Comparison of ENCODE assay signal across 1 cellular context in genomic region chr17:19992803-19993713, GRCh38.
TF ChIP-seq lines count a peak whose summit lies in the region.

No MANE protein-coding gene starts in this region.

TF ChIP-seq in HEK293, 187 proteins besides CTCF, POLR2A, EP300 and RAD21 (continued from another document and continues in another):
- no peak for TF ChIP-seq ZNF280C (tag by site-specific recombination; IDR thresholded peaks at IDR 0.05)
- TF ChIP-seq, protein P1, sequence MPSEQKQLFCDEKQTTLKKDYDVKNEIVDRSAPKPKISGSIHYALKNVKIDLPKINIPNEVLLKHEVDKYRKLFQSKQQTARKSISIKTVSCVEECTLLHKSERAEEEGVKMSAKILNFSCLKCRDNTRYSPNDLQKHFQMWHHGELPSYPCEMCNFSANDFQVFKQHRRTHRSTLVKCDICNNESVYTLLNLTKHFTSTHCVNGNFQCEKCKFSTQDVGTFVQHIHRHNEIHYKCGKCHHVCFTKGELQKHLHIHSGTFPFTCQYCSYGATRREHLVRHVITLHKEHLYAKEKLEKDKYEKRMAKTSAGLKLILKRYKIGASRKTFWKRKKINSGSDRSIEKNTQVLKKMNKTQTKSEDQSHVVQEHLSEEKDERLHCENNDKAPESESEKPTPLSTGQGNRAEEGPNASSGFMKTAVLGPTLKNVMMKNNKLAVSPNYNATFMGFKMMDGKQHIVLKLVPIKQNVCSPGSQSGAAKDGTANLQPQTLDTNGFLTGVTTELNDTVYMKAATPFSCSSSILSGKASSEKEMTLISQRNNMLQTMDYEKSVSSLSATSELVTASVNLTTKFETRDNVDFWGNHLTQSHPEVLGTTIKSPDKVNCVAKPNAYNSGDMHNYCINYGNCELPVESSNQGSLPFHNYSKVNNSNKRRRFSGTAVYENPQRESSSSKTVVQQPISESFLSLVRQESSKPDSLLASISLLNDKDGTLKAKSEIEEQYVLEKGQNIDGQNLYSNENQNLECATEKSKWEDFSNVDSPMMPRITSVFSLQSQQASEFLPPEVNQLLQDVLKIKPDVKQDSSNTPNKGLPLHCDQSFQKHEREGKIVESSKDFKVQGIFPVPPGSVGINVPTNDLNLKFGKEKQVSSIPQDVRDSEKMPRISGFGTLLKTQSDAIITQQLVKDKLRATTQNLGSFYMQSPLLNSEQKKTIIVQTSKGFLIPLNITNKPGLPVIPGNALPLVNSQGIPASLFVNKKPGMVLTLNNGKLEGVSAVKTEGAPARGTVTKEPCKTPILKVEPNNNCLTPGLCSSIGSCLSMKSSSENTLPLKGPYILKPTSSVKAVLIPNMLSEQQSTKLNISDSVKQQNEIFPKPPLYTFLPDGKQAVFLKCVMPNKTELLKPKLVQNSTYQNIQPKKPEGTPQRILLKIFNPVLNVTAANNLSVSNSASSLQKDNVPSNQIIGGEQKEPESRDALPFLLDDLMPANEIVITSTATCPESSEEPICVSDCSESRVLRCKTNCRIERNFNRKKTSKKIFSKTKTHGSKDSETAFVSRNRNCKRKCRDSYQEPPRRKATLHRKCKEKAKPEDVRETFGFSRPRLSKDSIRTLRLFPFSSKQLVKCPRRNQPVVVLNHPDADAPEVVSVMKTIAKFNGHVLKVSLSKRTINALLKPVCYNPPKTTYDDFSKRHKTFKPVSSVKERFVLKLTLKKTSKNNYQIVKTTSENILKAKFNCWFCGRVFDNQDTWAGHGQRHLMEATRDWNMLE (tag by site-specific recombination; conservative IDR thresholded peaks at IDR 0.05; ENCODE audit: low read depth): no peak
- TF ChIP-seq ZFP37 (tag by site-specific recombination; IDR thresholded peaks at IDR 0.05): no peak
- no peak for TF ChIP-seq ZNF658 (tag by site-specific recombination; IDR thresholded peaks at IDR 0.05)
- TF ChIP-seq ZNF132 (tag by site-specific recombination; IDR thresholded peaks at IDR 0.05; ENCODE audit: borderline replicate concordance): no peak
- peak; percentile 36; the same call in 1 of the 2 replicates for TF ChIP-seq ZNF843 (tag by site-specific recombination; IDR thresholded peaks at IDR 0.05)
- no peak for TF ChIP-seq KLF7 (tag by site-specific recombination; IDR thresholded peaks at IDR 0.05; ENCODE audit: borderline replicate concordance)
- TF ChIP-seq ZNF10 (tag by site-specific recombination; IDR thresholded peaks at IDR 0.05): 0 out of 2 replicates have a peak, but pooled peaks have one; percentile 39
- TF ChIP-seq ZNF629 (tag by site-specific recombination; IDR thresholded peaks at IDR 0.05): 0 out of 2 replicates have a peak, but pooled peaks have one; percentile 36
- TF ChIP-seq ZNF558 (tag by site-specific recombination; IDR thresholded peaks at IDR 0.05): peak; percentile 75
- TF ChIP-seq ZEB2 (tag by site-specific recombination; IDR thresholded peaks at IDR 0.05): peak; percentile 93
- no peak for TF ChIP-seq GLI2 (tag by site-specific recombination; IDR thresholded peaks at IDR 0.05; ENCODE audit: borderline replicate concordance, low read depth)
- no peak for TF ChIP-seq ZNF621 (tag by site-specific recombination; IDR thresholded peaks at IDR 0.05)
- TF ChIP-seq, protein P2, sequence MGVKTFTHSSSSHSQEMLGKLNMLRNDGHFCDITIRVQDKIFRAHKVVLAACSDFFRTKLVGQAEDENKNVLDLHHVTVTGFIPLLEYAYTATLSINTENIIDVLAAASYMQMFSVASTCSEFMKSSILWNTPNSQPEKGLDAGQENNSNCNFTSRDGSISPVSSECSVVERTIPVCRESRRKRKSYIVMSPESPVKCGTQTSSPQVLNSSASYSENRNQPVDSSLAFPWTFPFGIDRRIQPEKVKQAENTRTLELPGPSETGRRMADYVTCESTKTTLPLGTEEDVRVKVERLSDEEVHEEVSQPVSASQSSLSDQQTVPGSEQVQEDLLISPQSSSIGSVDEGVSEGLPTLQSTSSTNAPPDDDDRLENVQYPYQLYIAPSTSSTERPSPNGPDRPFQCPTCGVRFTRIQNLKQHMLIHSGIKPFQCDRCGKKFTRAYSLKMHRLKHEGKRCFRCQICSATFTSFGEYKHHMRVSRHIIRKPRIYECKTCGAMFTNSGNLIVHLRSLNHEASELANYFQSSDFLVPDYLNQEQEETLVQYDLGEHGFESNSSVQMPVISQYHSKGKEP (tag by site-specific recombination; IDR thresholded peaks at IDR 0.05): peak; percentile 79; the same call in 1 of the 2 replicates
- TF ChIP-seq, protein P3, sequence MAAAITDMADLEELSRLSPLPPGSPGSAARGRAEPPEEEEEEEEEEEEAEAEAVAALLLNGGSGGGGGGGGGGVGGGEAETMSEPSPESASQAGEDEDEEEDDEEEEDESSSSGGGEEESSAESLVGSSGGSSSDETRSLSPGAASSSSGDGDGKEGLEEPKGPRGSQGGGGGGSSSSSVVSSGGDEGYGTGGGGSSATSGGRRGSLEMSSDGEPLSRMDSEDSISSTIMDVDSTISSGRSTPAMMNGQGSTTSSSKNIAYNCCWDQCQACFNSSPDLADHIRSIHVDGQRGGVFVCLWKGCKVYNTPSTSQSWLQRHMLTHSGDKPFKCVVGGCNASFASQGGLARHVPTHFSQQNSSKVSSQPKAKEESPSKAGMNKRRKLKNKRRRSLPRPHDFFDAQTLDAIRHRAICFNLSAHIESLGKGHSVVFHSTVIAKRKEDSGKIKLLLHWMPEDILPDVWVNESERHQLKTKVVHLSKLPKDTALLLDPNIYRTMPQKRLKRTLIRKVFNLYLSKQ (tag by site-specific recombination; IDR thresholded peaks at IDR 0.05; ENCODE audit: borderline replicate concordance): no peak
- TF ChIP-seq ZFP69B (tag by site-specific recombination; IDR thresholded peaks at IDR 0.05): 0 out of 2 replicates have a peak, but pooled peaks have one; percentile 35
- TF ChIP-seq ZNF174 (tag by site-specific recombination; IDR thresholded peaks at IDR 0.05): no peak
- TF ChIP-seq ZNF600 (tag by site-specific recombination; IDR thresholded peaks at IDR 0.05): peak; percentile 80
- no peak for TF ChIP-seq ZNF701 (tag by site-specific recombination; IDR thresholded peaks at IDR 0.05)
- TF ChIP-seq ZNF133 (tag by site-specific recombination; IDR thresholded peaks at IDR 0.05): no peak
- TF ChIP-seq ZNF704 (tag by site-specific recombination; IDR thresholded peaks at IDR 0.05): no peak
- TF ChIP-seq GFI1B (tag by site-specific recombination; IDR thresholded peaks at IDR 0.05): no peak
- no peak for TF ChIP-seq ZNF513 (tag by site-specific recombination; IDR thresholded peaks at IDR 0.05)
- peak; percentile 84 for TF ChIP-seq ZBTB26 (tag by site-specific recombination; optimal IDR thresholded peaks at IDR 0.05)
- TF ChIP-seq ZFP41 (tag by site-specific recombination; IDR thresholded peaks at IDR 0.05; ENCODE audit: borderline replicate concordance): no peak
- no peak for TF ChIP-seq HOXC10 (CRISPR knock-in tag; IDR thresholded peaks at IDR 0.05)
- TF ChIP-seq, protein P4, sequence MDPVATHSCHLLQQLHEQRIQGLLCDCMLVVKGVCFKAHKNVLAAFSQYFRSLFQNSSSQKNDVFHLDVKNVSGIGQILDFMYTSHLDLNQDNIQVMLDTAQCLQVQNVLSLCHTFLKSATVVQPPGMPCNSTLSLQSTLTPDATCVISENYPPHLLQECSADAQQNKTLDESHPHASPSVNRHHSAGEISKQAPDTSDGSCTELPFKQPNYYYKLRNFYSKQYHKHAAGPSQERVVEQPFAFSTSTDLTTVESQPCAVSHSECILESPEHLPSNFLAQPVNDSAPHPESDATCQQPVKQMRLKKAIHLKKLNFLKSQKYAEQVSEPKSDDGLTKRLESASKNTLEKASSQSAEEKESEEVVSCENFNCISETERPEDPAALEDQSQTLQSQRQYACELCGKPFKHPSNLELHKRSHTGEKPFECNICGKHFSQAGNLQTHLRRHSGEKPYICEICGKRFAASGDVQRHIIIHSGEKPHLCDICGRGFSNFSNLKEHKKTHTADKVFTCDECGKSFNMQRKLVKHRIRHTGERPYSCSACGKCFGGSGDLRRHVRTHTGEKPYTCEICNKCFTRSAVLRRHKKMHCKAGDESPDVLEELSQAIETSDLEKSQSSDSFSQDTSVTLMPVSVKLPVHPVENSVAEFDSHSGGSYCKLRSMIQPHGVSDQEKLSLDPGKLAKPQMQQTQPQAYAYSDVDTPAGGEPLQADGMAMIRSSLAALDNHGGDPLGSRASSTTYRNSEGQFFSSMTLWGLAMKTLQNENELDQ (tag by site-specific recombination; IDR thresholded peaks at IDR 0.05; ENCODE audit: low read depth): no peak
- TF ChIP-seq, protein P5, sequence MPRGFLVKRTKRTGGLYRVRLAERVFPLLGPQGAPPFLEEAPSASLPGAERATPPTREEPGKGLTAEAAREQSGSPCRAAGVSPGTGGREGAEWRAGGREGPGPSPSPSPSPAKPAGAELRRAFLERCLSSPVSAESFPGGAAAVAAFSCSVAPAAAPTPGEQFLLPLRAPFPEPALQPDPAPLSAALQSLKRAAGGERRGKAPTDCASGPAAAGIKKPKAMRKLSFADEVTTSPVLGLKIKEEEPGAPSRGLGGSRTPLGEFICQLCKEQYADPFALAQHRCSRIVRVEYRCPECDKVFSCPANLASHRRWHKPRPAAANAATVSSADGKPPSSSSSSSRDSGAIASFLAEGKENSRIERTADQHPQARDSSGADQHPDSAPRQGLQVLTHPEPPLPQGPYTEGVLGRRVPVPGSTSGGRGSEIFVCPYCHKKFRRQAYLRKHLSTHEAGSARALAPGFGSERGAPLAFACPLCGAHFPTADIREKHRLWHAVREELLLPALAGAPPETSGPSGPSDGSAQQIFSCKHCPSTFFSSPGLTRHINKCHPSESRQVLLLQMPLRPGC (tag by site-specific recombination; IDR thresholded peaks at IDR 0.05): 0 out of 2 replicates have a peak, but pooled peaks have one; percentile 58
- peak; percentile 74 for TF ChIP-seq ZBTB8A (tag by site-specific recombination; IDR thresholded peaks at IDR 0.05)
- TF ChIP-seq, protein P6, sequence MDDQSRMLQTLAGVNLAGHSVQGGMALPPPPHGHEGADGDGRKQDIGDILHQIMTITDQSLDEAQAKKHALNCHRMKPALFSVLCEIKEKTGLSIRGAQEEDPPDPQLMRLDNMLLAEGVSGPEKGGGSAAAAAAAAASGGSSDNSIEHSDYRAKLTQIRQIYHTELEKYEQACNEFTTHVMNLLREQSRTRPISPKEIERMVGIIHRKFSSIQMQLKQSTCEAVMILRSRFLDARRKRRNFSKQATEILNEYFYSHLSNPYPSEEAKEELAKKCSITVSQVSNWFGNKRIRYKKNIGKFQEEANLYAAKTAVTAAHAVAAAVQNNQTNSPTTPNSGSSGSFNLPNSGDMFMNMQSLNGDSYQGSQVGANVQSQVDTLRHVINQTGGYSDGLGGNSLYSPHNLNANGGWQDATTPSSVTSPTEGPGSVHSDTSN (CRISPR knock-in tag; IDR thresholded peaks at IDR 0.05): no peak
- TF ChIP-seq ZSCAN18 (tag by site-specific recombination; IDR thresholded peaks at IDR 0.05): no peak
- no peak for TF ChIP-seq ZNF169 (tag by site-specific recombination; IDR thresholded peaks at IDR 0.05)
